24 cellular contexts compared by ENCODE assay signal in genomic region chr12:58858030-58858429, GRCh38.
DNase-seq lines count a peak whose midpoint lies in the region; FAIRE-seq and TF ChIP-seq lines count a peak whose summit lies in the region.
"Had no signal": no experiment of that assay in that cellular context is flagged by ENCODE, and none has a peak within 500 bp of the region (broad histone marks: within the 10 kb centered on the region; RNA-seq: fewer than 3 reads in every experiment).

No MANE protein-coding gene starts in this region.

- H3K27ac ChIP-seq in HEK293 (ENCODE audit: extremely low read depth, low read depth, low read length), result no peak overlapping the region
- no peak overlapping the region for H3K27ac ChIP-seq in astrocyte (ENCODE audit: low read depth, low read length)
- H3K27ac ChIP-seq: BLaER1 had no signal

- no peak overlapping the region for H3K4me2 ChIP-seq in astrocyte (ENCODE audit: low read length)
- H3K4me2 ChIP-seq: BLaER1 had no signal

- no peaks in the 10 kb centered on the region for H3K27me3 ChIP-seq in Caco-2 (replicated peaks; ENCODE audit: control insufficient read depth, insufficient read depth, low read length)
- H3K27me3 ChIP-seq in astrocyte (ENCODE audit: insufficient read depth, low read length), result no peaks in the 10 kb centered on the region
- H3K27me3 ChIP-seq: BE2C, BLaER1 had no signal

- no TSS peak for BruUV-seq in Caco-2 (replicated peaks; lab: Mats Ljungman, UMichigan)

- no peak for DNase-seq in Caco-2
- DNase-seq in astrocyte (ENCODE audit: low read depth), result no peak
- DNase-seq in osteocyte (ENCODE audit: extremely low spot score, unreplicated experiment), result no peak
- no peak for DNase-seq in UCSD-AML1 (lab: John Stamatoyannopoulos, UW; ENCODE audit: unreplicated experiment)
- no peak for DNase-seq in GM19238 (ENCODE audit: insufficient read length, low spot score)
- no peak for DNase-seq in glutamatergic neuron
- DNase-seq: 8988T; ACHN; BE2C; C1 segment of cervical spinal cord; Calu3; CD4-positive, alpha-beta memory T cell; CD4-positive, CD25-positive, alpha-beta regulatory T cell; CD8-positive, alpha-beta memory T cell; COR-L47; DMS79 treated with DMSO at 0.1 percent for 48 hours; GF-D8 had no signal

- H3K9ac ChIP-seq in astrocyte (ENCODE audit: low read length), result no peak overlapping the region
- H3K9ac ChIP-seq: BLaER1 had no signal

- CTCF ChIA-PET in Caco-2 (lab: Charles Lee), result no interaction called here
- CTCF ChIA-PET in HEK293 (lab: Yijun Ruan, JAX), result no interaction called here

- H3K4me3 ChIP-seq in Caco-2 (ENCODE audit: low read depth, low read length) (no peak overlapping the region), HEK293 (ENCODE audit: low read depth, low read length) (no peak overlapping the region), astrocyte (ENCODE audit: insufficient read depth, low read depth, low read length) (no peak overlapping the region)
- H3K4me3 ChIP-seq: BLaER1 had no signal

- H3K36me3 ChIP-seq in Caco-2 (ENCODE audit: control insufficient read depth, insufficient read depth, low read length) (no peaks in the 10 kb centered on the region), HEK293 (ENCODE audit: control insufficient read depth in 2 of 2, insufficient read depth in 1 of 2, low read length in 2 of 2) (no peaks in the 10 kb centered on the region), astrocyte (ENCODE audit: insufficient read depth, low read length) (no peaks in the 10 kb centered on the region)
- H3K36me3 ChIP-seq: BE2C, BLaER1 had no signal

- peaks cover 11% of the 10 kb centered on the region for H3K36me3 Mint-ChIP-seq in Caco-2 (ENCODE audit: insufficient read depth, unreplicated experiment)
- H3K36me3 Mint-ChIP-seq in astrocyte (ENCODE audit: low read depth, unreplicated experiment), result peaks cover 18% of the 10 kb centered on the region
- peaks cover 38% of the 10 kb centered on the region for H3K36me3 Mint-ChIP-seq in osteocyte (ENCODE audit: unreplicated experiment)
- no peaks in the 10 kb centered on the region for H3K36me3 Mint-ChIP-seq in glutamatergic neuron (ENCODE audit: unreplicated experiment)
- H3K36me3 Mint-ChIP-seq: CD14-positive monocyte; CD4-positive, alpha-beta memory T cell; CD4-positive, CD25-positive, alpha-beta regulatory T cell; CD8-positive, alpha-beta memory T cell had no signal

- POLR2A ChIA-PET in Caco-2 (lab: Charles Lee) (no interaction called here), HEK293 (lab: Yijun Ruan, JAX) (no interaction called here)

- H3K27ac Mint-ChIP-seq in Caco-2 (ENCODE audit: unreplicated experiment) (peak overlapping the region; percentile 5), astrocyte (ENCODE audit: unreplicated experiment) (peak overlapping the region; percentile 72), osteocyte (ENCODE audit: unreplicated experiment) (peak overlapping the region; percentile 20), glutamatergic neuron (ENCODE audit: unreplicated experiment) (no peak overlapping the region)
- H3K27ac Mint-ChIP-seq: CD14-positive monocyte; CD4-positive, alpha-beta memory T cell; CD4-positive, CD25-positive, alpha-beta regulatory T cell; CD8-positive, alpha-beta memory T cell had no signal

- no peaks in the 10 kb centered on the region for H4K20me1 ChIP-seq in astrocyte (ENCODE audit: insufficient read depth, low read length)
- H4K20me1 ChIP-seq: BLaER1 had no signal

- TF ChIP-seq CTCF in Caco-2 (IDR thresholded peaks at IDR 0.05; ENCODE audit: insufficient read depth in 1 of 2, low read depth in 1 of 2, low read length in 1 of 2, severe bottlenecking in 1 of 2, unreplicated experiment in 1 of 2) (no peak), HEK293 (tag by site-specific recombination; IDR thresholded peaks at IDR 0.05) (no peak), astrocyte (IDR thresholded peaks at IDR 0.05; ENCODE audit: insufficient read depth, low read depth, low read length) (no peak), osteocyte (IDR thresholded peaks at IDR 0.05) (no peak), glutamatergic neuron (IDR thresholded peaks at IDR 0.05; ENCODE audit: partially characterized antibody, unreplicated experiment) (no peak)

- intact Hi-C loops in Caco-2 (cut with micrococcal nuclease; ENCODE audit: unreplicated experiment), result no loop called here

- FAIRE-seq in astrocyte (lab: Jason Lieb, UNC), result no peak
- FAIRE-seq: A204.1, D721Med, G401.6, GM12891 had no signal

- H3K9me3 Mint-ChIP-seq in Caco-2 (ENCODE audit: unreplicated experiment) (no peaks in the 10 kb centered on the region), astrocyte (ENCODE audit: unreplicated experiment) (peaks cover 2% of the 10 kb centered on the region), osteocyte (ENCODE audit: unreplicated experiment) (no peaks in the 10 kb centered on the region), glutamatergic neuron (ENCODE audit: unreplicated experiment) (no peaks in the 10 kb centered on the region)

- no peaks in the 10 kb centered on the region for H3K79me2 ChIP-seq in astrocyte (ENCODE audit: insufficient read depth, low read length)

- no peak overlapping the region for H2AFZ ChIP-seq in astrocyte (ENCODE audit: low read depth, low read length)

- H3K27me3 Mint-ChIP-seq in Caco-2 (ENCODE audit: insufficient read depth, unreplicated experiment) (no peaks in the 10 kb centered on the region), astrocyte (ENCODE audit: low read depth, unreplicated experiment) (no peaks in the 10 kb centered on the region), osteocyte (ENCODE audit: unreplicated experiment) (no peaks in the 10 kb centered on the region), glutamatergic neuron (ENCODE audit: unreplicated experiment) (peaks cover 2% of the 10 kb centered on the region)
- H3K27me3 Mint-ChIP-seq: CD4-positive, alpha-beta memory T cell; CD4-positive, CD25-positive, alpha-beta regulatory T cell; CD8-positive, alpha-beta memory T cell had no signal

- H3K4me3 Mint-ChIP-seq in Caco-2 (ENCODE audit: unreplicated experiment) (no peak overlapping the region), astrocyte (ENCODE audit: unreplicated experiment) (no peak overlapping the region), osteocyte (ENCODE audit: unreplicated experiment) (no peak overlapping the region), glutamatergic neuron (ENCODE audit: unreplicated experiment) (no peak overlapping the region)
- H3K4me3 Mint-ChIP-seq: CD14-positive monocyte; CD4-positive, alpha-beta memory T cell; CD4-positive, CD25-positive, alpha-beta regulatory T cell; CD8-positive, alpha-beta memory T cell had no signal

- no peaks in the 10 kb centered on the region for H3K9me3 ChIP-seq in Caco-2
- no peaks in the 10 kb centered on the region for H3K9me3 ChIP-seq in HEK293 (ENCODE audit: control insufficient read depth, insufficient read depth, low read depth, low read length)
- H3K9me3 ChIP-seq in astrocyte (ENCODE audit: insufficient read depth, low read depth, low read length), result no peaks in the 10 kb centered on the region
- H3K9me3 ChIP-seq: BE2C, BLaER1 had no signal

- H3K4me1 ChIP-seq in Caco-2, result peaks cover 20% of the 10 kb centered on the region
- no peaks in the 10 kb centered on the region for H3K4me1 ChIP-seq in HEK293 (ENCODE audit: control insufficient read depth, insufficient read depth, low read length)
- H3K4me1 ChIP-seq in astrocyte (ENCODE audit: insufficient read depth, low read length), result no peaks in the 10 kb centered on the region
- H3K4me1 ChIP-seq: BE2C, BLaER1 had no signal

- H3K4me1 Mint-ChIP-seq in Caco-2 (ENCODE audit: low read depth, unreplicated experiment), result peaks cover 7% of the 10 kb centered on the region
- peaks cover 6% of the 10 kb centered on the region for H3K4me1 Mint-ChIP-seq in astrocyte (ENCODE audit: low read depth, unreplicated experiment)
- H3K4me1 Mint-ChIP-seq in osteocyte (ENCODE audit: unreplicated experiment), result peaks cover 12% of the 10 kb centered on the region
- no peaks in the 10 kb centered on the region for H3K4me1 Mint-ChIP-seq in glutamatergic neuron (ENCODE audit: low read depth, unreplicated experiment)
- H3K4me1 Mint-ChIP-seq: CD14-positive monocyte; CD4-positive, alpha-beta memory T cell; CD4-positive, CD25-positive, alpha-beta regulatory T cell; CD8-positive, alpha-beta memory T cell had no signal

TF ChIP-seq in HEK293, 187 proteins besides CTCF, POLR2A, EP300 and RAD21:
- no peak for TF ChIP-seq BCL6B (tag by site-specific recombination; IDR thresholded peaks at IDR 0.05)
- no peak for TF ChIP-seq ZBTB26 (tag by site-specific recombination; optimal IDR thresholded peaks at IDR 0.05)
- peak; percentile 27; the same call in 1 of the 2 replicates for TF ChIP-seq ZNF777 (tag by site-specific recombination; IDR thresholded peaks at IDR 0.05; ENCODE audit: borderline replicate concordance)
- peak; percentile 97 for TF ChIP-seq ZNF596 (tag by site-specific recombination; IDR thresholded peaks at IDR 0.05)
- TF ChIP-seq ZNF366 (tag by site-specific recombination; conservative IDR thresholded peaks at IDR 0.05), result peak; percentile 78
